In the genomic region with DNA sequence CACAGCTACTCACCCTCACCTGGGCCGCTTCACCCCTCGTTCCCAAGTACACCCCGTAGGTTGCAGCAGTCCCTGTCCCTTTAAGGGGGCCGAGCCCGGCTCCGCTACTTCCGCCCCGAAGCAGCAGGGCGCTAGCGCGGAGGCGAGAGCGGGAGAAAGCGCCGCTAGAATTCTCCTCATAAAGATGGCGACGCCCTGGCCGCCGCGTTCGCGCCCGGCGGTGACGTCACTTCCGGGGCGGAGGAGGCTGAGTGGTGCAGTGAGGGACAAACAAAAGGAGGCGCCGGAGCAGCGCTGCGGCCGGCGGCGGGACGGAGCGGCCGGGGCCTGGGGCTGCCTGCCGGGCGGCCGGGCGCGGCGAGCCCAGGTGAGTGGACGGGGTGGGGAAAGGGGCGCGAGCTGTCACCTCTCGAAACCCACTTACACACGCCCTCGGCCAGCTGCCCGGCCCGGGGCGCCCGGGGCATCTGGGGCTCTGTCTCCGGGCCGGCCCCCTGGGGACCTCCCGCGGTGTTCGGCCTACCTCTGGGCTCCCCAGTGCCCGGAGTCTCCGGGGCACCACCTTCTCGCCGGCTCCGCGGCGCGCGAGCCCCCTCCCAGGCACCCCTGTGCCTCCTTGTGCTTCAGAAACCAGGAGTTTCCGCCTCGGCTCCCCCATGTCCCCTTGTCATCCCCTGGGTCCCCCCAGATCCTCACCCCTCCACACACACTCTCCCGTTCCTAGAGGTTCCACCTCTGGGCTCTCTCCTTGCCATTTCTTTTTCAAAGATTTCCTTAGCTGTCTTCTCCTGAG, we compare ENCODE assay signal across 8 cellular contexts. TPM values are rescaled to one million over a fixed set of nuclear protein-coding genes. Genes with fewer than 3 reads are reported as not detected.
A peak's percentile ranks its signal among the peaks of the same experiment; 100 is the strongest.
DNase-seq lines count a peak whose midpoint lies in the region; ATAC-seq and TF ChIP-seq lines count a peak whose summit lies in the region.

A gene (minus strand): TSS at position 67 of the 793 bp plus-strand sequence. CDS start 36,545 bp downstream, outside the sequence.
A gene (plus strand): TSS at position 250 of the 793 bp plus-strand sequence. CDS start 25,032 bp downstream, outside the sequence.

- no peaks in the 10 kb centered on the region for H3K27me3 ChIP-seq in prostate gland (replicated peaks; ENCODE audit: insufficient read depth)

- WGBS in prostate gland, result under 1% methylated on average over 70 of the region's 70 CpGs
- WGBS in urinary bladder, result under 1% methylated on average over 70 of the region's 70 CpGs

- peak; percentile 88 for TF ChIP-seq POLR2A in GM18505 (IDR thresholded peaks at IDR 0.05; ENCODE audit: borderline replicate concordance, extremely low read depth, insufficient read depth, insufficient read length)
- peak; percentile 86 for TF ChIP-seq POLR2A in prostate gland (IDR thresholded peaks at IDR 0.05)

- H3K27ac ChIP-seq in angular gyrus (ENCODE audit: low read depth, low read length) (peak within 1 kb of the TSS; percentile 78), prostate gland (peak within 1 kb of the TSS; percentile 97 to 98), urinary bladder (ENCODE audit: low read depth) (peak within 1 kb of the TSS; percentile 94)

- H3K9me3 ChIP-seq in prostate gland, result no peaks in the 10 kb centered on the region

- intact Hi-C loops in left ventricle myocardium superior (cut with micrococcal nuclease), result no loop called here
- intact Hi-C loops in prostate gland (cut with DNase I), result loop anchor here (2.0 to 5.0 kb wide), 2 partner anchors 40 to 53 kb away; a partner anchor contains a TSS

- H3K4me1 ChIP-seq in prostate gland (replicated peaks) (peaks cover 19% of the 10 kb centered on the region), urinary bladder (ENCODE audit: insufficient read depth) (no peaks in the 10 kb centered on the region)

- ATAC-seq in GM18505 (IDR thresholded peaks at IDR 0.05; ENCODE audit: unreplicated experiment) (peak; percentile 78), HG02970 (IDR thresholded peaks at IDR 0.05; ENCODE audit: low FRiP score, unreplicated experiment) (peak; percentile 92), left ventricle myocardium superior (peak; percentile 90)

- peak within 1 kb of the TSS; percentile 97 to 100 for H3K4me3 ChIP-seq in prostate gland
- H3K4me3 ChIP-seq in urinary bladder (ENCODE audit: low read depth, low read length), result peak within 1 kb of the TSS; percentile 82

- no peaks in the 10 kb centered on the region for H3K36me3 ChIP-seq in prostate gland
- no peaks in the 10 kb centered on the region for H3K36me3 ChIP-seq in urinary bladder (ENCODE audit: insufficient read depth)

- DNase-seq in NCI-H187 treated with DMSO at 0.1 percent for 48 hours (lab: John Stamatoyannopoulos, UW) (peak; percentile 35), T-helper 2 cell (peak; percentile 96 to 98 (median 97)), left ventricle myocardium superior (peak; percentile 99), prostate gland (ENCODE audit: low spot score) (peak; percentile 95)

- TF ChIP-seq CTCF in prostate gland (IDR thresholded peaks at IDR 0.05), result peak in 3 of 4 experiments; percentile 12 to 39 (median 30)

RNA-seq across cellular contexts. Expression of the first gene that starts in this region (rescaled TPM):
- total RNA-seq in left ventricle myocardium superior, result 16.6 TPM
- 10 to 100 TPM; 13.1 to 24.1 TPM for total RNA-seq in prostate gland
- total RNA-seq in urinary bladder, result 5.4 TPM
- polyA plus RNA-seq in urinary bladder, result 7.8 TPM

RNA-seq across cellular contexts. Expression of the second gene that starts in this region (rescaled TPM):
- total RNA-seq in left ventricle myocardium superior, result 21.6 TPM
- total RNA-seq in prostate gland, result 10 to 100 TPM; 78.2 to 78.8 TPM
- 17.1 TPM for total RNA-seq in urinary bladder
- 62.3 TPM for polyA plus RNA-seq in urinary bladder

Comparison
In these comparisons a context has a peak if more than half of its experiments do, and no peak if none do; other contexts are left out.
1. Peak in every context shown above with its lines: DNase-seq, ATAC-seq, H3K4me3 ChIP-seq and H3K27ac ChIP-seq.
2. DNase-seq: peak in every context shown above with its lines; median percentile 99 in left ventricle myocardium superior; 97 in T-helper 2 cell; 95 in prostate gland; 35 in NCI-H187 treated with DMSO at 0.1 percent for 48 hours.